Comparison of ENCODE assay signal across 19 cellular contexts in the genomic region with DNA sequence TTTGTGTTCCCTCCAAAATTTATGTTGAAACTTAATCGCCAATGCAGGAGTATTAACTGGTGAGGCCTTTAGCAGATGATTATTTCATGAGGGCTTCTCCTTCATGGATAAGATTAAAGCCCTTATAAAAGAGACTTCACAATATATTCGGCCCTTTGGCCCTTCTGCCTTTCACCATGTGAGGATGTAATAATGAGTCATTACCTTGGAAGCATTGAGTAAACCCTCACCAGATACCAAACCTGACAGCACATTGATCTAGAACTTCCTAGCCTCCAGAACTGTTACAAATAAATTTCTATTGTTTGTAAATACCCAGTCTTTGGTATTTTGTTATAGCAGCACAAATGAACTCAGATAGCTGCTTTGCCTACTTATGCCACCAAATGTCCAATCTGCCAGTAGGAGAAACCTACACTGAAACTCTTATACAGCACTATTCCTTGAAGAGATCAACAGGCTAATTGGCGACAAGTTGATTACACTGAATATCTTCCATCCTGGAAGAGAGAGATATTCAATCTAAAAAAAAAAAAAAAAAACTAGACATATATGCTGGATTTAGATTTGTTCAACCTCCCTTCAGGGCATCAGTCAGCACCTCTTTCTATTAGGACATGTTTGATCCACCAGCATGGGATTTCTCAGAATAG.
A peak's percentile ranks its signal among the peaks of the same experiment; 100 is the strongest.
DNase-seq lines count a peak whose midpoint lies in the region; ATAC-seq, FAIRE-seq and TF ChIP-seq lines count a peak whose summit lies in the region.
"Had no signal": no experiment of that assay in that cellular context is flagged by ENCODE, and none has a peak within 500 bp of the region (broad histone marks: within the 10 kb centered on the region; RNA-seq: fewer than 3 reads in every experiment).

No MANE protein-coding gene starts in this region.

- no peak for TF ChIP-seq POLR2A in tibial nerve (IDR thresholded peaks at IDR 0.05)

- WGBS in heart right ventricle, 2 donors = 93 to 94% methylated on average over 3 of the region's 3 CpGs
- WGBS in tibial nerve, 2 donors = 97 to 99% methylated on average over 3 of the region's 3 CpGs

- no peak overlapping the region for H3K27ac ChIP-seq in heart right ventricle
- no peak overlapping the region for H3K27ac ChIP-seq in tibial nerve
- H3K27ac ChIP-seq: esophagus squamous epithelium, left lung, pancreas, thoracic aorta had no signal

- no peak for FAIRE-seq in bronchial epithelial cell (lab: Jason Lieb, UNC)
- FAIRE-seq: pancreas had no signal

- H3K4me1 ChIP-seq in Loucy (ENCODE audit: insufficient read depth, low read length, poor library complexity, severe bottlenecking) (peaks cover 55% of the 10 kb centered on the region), heart right ventricle (no peaks in the 10 kb centered on the region), tibial nerve (no peaks in the 10 kb centered on the region)
- H3K4me1 ChIP-seq: esophagus squamous epithelium, HAP-1, left lung had no signal

- no peaks in the 10 kb centered on the region; the same call in 1 of the 2 replicates for H3F3A ChIP-seq in Loucy (ENCODE audit: low read depth)

- H2AFZ ChIP-seq in Loucy (ENCODE audit: low read length) = peak overlapping the region; percentile 18; the same call in 1 of the 2 replicates

- H3K4me3 ChIP-seq in Loucy (ENCODE audit: low read length, poor library complexity, severe bottlenecking) (no peak overlapping the region), bronchial epithelial cell (ENCODE audit: low read depth, low read length) (no peak overlapping the region), heart right ventricle (no peak overlapping the region), tibial nerve (no peak overlapping the region)
- H3K4me3 ChIP-seq: esophagus squamous epithelium, HAP-1, left lung, pancreas, thoracic aorta had no signal

- H4K20me1 ChIP-seq in Loucy (ENCODE audit: insufficient read depth, low read length, poor library complexity, severe bottlenecking) = no peaks in the 10 kb centered on the region

- H3K27me3 ChIP-seq in Loucy (ENCODE audit: insufficient read depth, low read length, poor library complexity, severe bottlenecking) = no peaks in the 10 kb centered on the region
- no peaks in the 10 kb centered on the region for H3K27me3 ChIP-seq in bronchial epithelial cell (ENCODE audit: control insufficient read depth, insufficient read depth, low read length)
- no peaks in the 10 kb centered on the region for H3K27me3 ChIP-seq in heart right ventricle
- no peaks in the 10 kb centered on the region for H3K27me3 ChIP-seq in tibial nerve
- H3K27me3 ChIP-seq: esophagus squamous epithelium, left lung, pancreas had no signal

- H3K79me2 ChIP-seq in Loucy (ENCODE audit: insufficient read depth, low read length) = no peaks in the 10 kb centered on the region

- H3K9ac ChIP-seq in Loucy (ENCODE audit: low read depth, low read length, poor library complexity, severe bottlenecking) = no peak overlapping the region

- intact Hi-C loops in left colon (cut with DNase I, micrococcal nuclease) = no loop called here
- intact Hi-C loops in heart right ventricle (cut with DNase I) = no loop called here

- TF ChIP-seq EP300 in tibial nerve (IDR thresholded peaks at IDR 0.05) = no peak

- H3K9me2 ChIP-seq in Loucy (replicated peaks; ENCODE audit: low read depth, low read length) = no peaks in the 10 kb centered on the region

- DNase-seq in ELR (ENCODE audit: low read depth) (peak; percentile 76), bronchial epithelial cell (ENCODE audit: low read depth) (peak; percentile 74), left colon (no peak), HPDE6-E6E7 (ENCODE audit: extremely low spot score) (no peak), heart right ventricle (no peak), tibial nerve (ENCODE audit: low spot score in 2 of 2) (no peak)
- DNase-seq: activated CD4-positive, CD25-positive, alpha-beta regulatory T cell; activated gamma-delta T cell; DMS153; esophagus squamous epithelium; left lung; NCI-H1092 treated with DMSO at 0.1 percent for 48 hours; NCI-H2171 treated with DMSO at 0.1 percent for 48 hours; pancreas; stimulated activated CD4-positive, alpha-beta T cell treated with anti-CD3 and anti-CD28 coated beads, Interleukin-4, amount 100 ng/mL, for 1 hour; T-helper 17 cell had no signal

- TF ChIP-seq CTCF in Loucy (conservative IDR thresholded peaks at IDR 0.05; ENCODE audit: low read length) = no peak
- no peak for TF ChIP-seq CTCF in bronchial epithelial cell (IDR thresholded peaks at IDR 0.05; ENCODE audit: insufficient read depth, low read length, severe bottlenecking)
- TF ChIP-seq CTCF in heart right ventricle (IDR thresholded peaks at IDR 0.05) = no peak
- no peak for TF ChIP-seq CTCF in tibial nerve (IDR thresholded peaks at IDR 0.05)

- ATAC-seq in left colon = peak; percentile 27
- ATAC-seq in heart right ventricle = no peak
- ATAC-seq: left lung, pancreas, T-helper 17 cell had no signal

- H3K4me2 ChIP-seq in Loucy (ENCODE audit: low read depth, low read length, poor library complexity, severe bottlenecking) = peak overlapping the region; percentile 51

- H3K9me3 ChIP-seq in Loucy (ENCODE audit: insufficient read depth, low read depth, low read length) = no peaks in the 10 kb centered on the region
- H3K9me3 ChIP-seq in heart right ventricle = no peaks in the 10 kb centered on the region
- H3K9me3 ChIP-seq in tibial nerve = no peaks in the 10 kb centered on the region
- H3K9me3 ChIP-seq: esophagus squamous epithelium, HAP-1, left lung, pancreas, thoracic aorta had no signal

- H3K36me3 ChIP-seq in Loucy (ENCODE audit: insufficient read depth, low read length) = no peaks in the 10 kb centered on the region
- no peaks in the 10 kb centered on the region for H3K36me3 ChIP-seq in bronchial epithelial cell (ENCODE audit: control insufficient read depth, insufficient read depth, low read length)
- H3K36me3 ChIP-seq in heart right ventricle = no peaks in the 10 kb centered on the region
- no peaks in the 10 kb centered on the region for H3K36me3 ChIP-seq in tibial nerve
- H3K36me3 ChIP-seq: esophagus squamous epithelium, HAP-1, left lung, pancreas, thoracic aorta had no signal

Comparison
In these comparisons a context has a peak if more than half of its experiments do, and no peak if none do; other contexts are left out.
1. DNase-seq: peak in ELR (single experiment) and bronchial epithelial cell (single experiment); none in left colon (0 of 2), HPDE6-E6E7 (single experiment), heart right ventricle (0 of 2) and tibial nerve (0 of 2).